8 cellular contexts compared by ENCODE assay signal in genomic region chr5:33440482-33441240, GRCh38. TPM values are rescaled to one million over a fixed set of nuclear protein-coding genes. Genes with fewer than 3 reads are reported as not detected.
DNase-seq lines count a peak whose midpoint lies in the region; FAIRE-seq and TF ChIP-seq lines count a peak whose summit lies in the region.

TSS of gene TARS1 (plus strand) at chr5:33440965. CDS start at chr5:33441087, 122 bp downstream.

- peak; percentile 98 for FAIRE-seq in G401.6 (lab: Jason Lieb, UNC)

- 0 to 1% (median 0%) methylated on average over 31 to 52 of the region's 52 CpGs for WGBS in stomach, 5 donors

- H3F3A ChIP-seq in MM.1S (ENCODE audit: insufficient read depth, low read length) (peaks cover 14% of the 10 kb centered on the region), neural cell (ENCODE audit: insufficient read depth, low read length, poor library complexity, severe bottlenecking) (no peaks in the 10 kb centered on the region)

- H4K20me1 ChIP-seq in MM.1S (ENCODE audit: insufficient read depth, low read length) (peaks cover 15% of the 10 kb centered on the region), neural cell (ENCODE audit: insufficient read depth) (no peaks in the 10 kb centered on the region)

- H3K9me3 ChIP-seq in MM.1S (replicated peaks; ENCODE audit: insufficient read depth, low read length) (no peaks in the 10 kb centered on the region), neural cell (ENCODE audit: low read length) (no peaks in the 10 kb centered on the region), stomach (no peaks in the 10 kb centered on the region)

- no peaks in the 10 kb centered on the region for H3K27me3 ChIP-seq in MM.1S (replicated peaks; ENCODE audit: insufficient read depth, low read length)
- no peaks in the 10 kb centered on the region for H3K27me3 ChIP-seq in neural cell (ENCODE audit: insufficient read depth, low read depth, low read length)
- H3K27me3 ChIP-seq in stomach = no peaks in the 10 kb centered on the region

- TF ChIP-seq POLR2A in stomach (IDR thresholded peaks at IDR 0.05) = peak in 2 of 4 donors; percentile 51 to 58

- H3K9ac ChIP-seq in MM.1S (ENCODE audit: low read length) (peak within 1 kb of the TSS; percentile 84), neural cell (ENCODE audit: low read length) (peak within 1 kb of the TSS; percentile 72)

- H2AFZ ChIP-seq in MM.1S (ENCODE audit: low read length) = peak within 1 kb of the TSS; percentile 78
- H2AFZ ChIP-seq in neural cell (ENCODE audit: low read depth, low read length) = peak within 1 kb of the TSS; percentile 79

- H3K4me3 ChIP-seq in MM.1S (ENCODE audit: low read length) (peak within 1 kb of the TSS; percentile 85), fibroblast of villous mesenchyme (ENCODE audit: low read depth, low read length) (peak within 1 kb of the TSS; percentile 85), neural cell (ENCODE audit: low read length) (peak within 1 kb of the TSS; percentile 82), stomach (peak within 1 kb of the TSS; percentile 73 to 86 (median 78))

- H3K27ac ChIP-seq in MM.1S (ENCODE audit: low read length) = peak within 1 kb of the TSS; percentile 82; the same call in 1 of the 2 replicates
- peak within 1 kb of the TSS; percentile 73 for H3K27ac ChIP-seq in neural cell (ENCODE audit: low read length)
- H3K27ac ChIP-seq in stomach = peak within 1 kb of the TSS; percentile 82 to 96 (median 95)

- TF ChIP-seq EP300 in neural cell (conservative IDR thresholded peaks at IDR 0.05; ENCODE audit: poor library complexity, severe bottlenecking) = peak; percentile 10
- TF ChIP-seq EP300 in stomach (IDR thresholded peaks at IDR 0.05) = peak; percentile 13

- TF ChIP-seq CTCF in MM.1S (IDR thresholded peaks at IDR 0.05; ENCODE audit: low read length) (no peak), fibroblast of villous mesenchyme (IDR thresholded peaks at IDR 0.05; ENCODE audit: insufficient read depth, low read depth, low read length) (no peak), neural cell (IDR thresholded peaks at IDR 0.05; ENCODE audit: poor library complexity, severe bottlenecking) (no peak), stomach (IDR thresholded peaks at IDR 0.05) (no peak)

- intact Hi-C loops in stomach (cut with DNase I; ENCODE audit: low total_unique reads) = no loop called here

- H3K36me3 ChIP-seq in MM.1S (replicated peaks; ENCODE audit: insufficient read depth, low read length) (peaks cover 1% of the 10 kb centered on the region; the same call in 1 of the 2 replicates), neural cell (ENCODE audit: insufficient read depth, low read length) (peaks cover 6% of the 10 kb centered on the region), stomach (peaks cover under 1 to 11% (median 7%) of the 10 kb centered on the region in 4 donors)

- H3K4me2 ChIP-seq in MM.1S (ENCODE audit: low read depth, low read length) (peak within 1 kb of the TSS; percentile 71), neural cell (ENCODE audit: low read length) (peak within 1 kb of the TSS; percentile 97)

- DNase-seq in HCEC 1CT (peak; percentile 100), MM.1S (peak; percentile 99), SHP77 treated with DMSO at 0.1 percent for 48 hours (lab: John Stamatoyannopoulos, UW) (peak; percentile 100), fibroblast of villous mesenchyme (ENCODE audit: low read depth) (peak; percentile 100), stomach (peak; percentile 96)
- peak; percentile 98 for DNase-seq in activated effector memory CD4-positive, alpha-beta T cell treated with anti-CD3 and anti-CD28 coated beads, Interleukin-2, amount 50 U/mL, for 16 hours

- peaks cover 22% of the 10 kb centered on the region for H3K4me1 ChIP-seq in MM.1S (ENCODE audit: low read length)
- H3K4me1 ChIP-seq in stomach = peaks cover 27 to 62% (median 46%) of the 10 kb centered on the region in 4 donors

- TF ChIP-seq RAD21 in neural cell (conservative IDR thresholded peaks at IDR 0.05) = no peak

- H3K79me2 ChIP-seq in MM.1S (ENCODE audit: low read length) (peaks cover 65% of the 10 kb centered on the region), neural cell (replicated peaks; ENCODE audit: insufficient read depth, low read length) (peaks cover 29% of the 10 kb centered on the region)

- H3K9me2 ChIP-seq in MM.1S (replicated peaks; ENCODE audit: insufficient read depth, low read length) (no peaks in the 10 kb centered on the region), neural cell (ENCODE audit: insufficient read depth, low read length) (no peaks in the 10 kb centered on the region)

TF ChIP-seq in neural cell, 6 proteins besides CTCF, POLR2A, EP300 and RAD21:
- TF ChIP-seq TAF1 (IDR thresholded peaks at IDR 0.05; ENCODE audit: low read depth) (peak; percentile 24), POLR2AphosphoS5 (IDR thresholded peaks at IDR 0.05) (peak; percentile 62), EZH2 (IDR thresholded peaks at IDR 0.05; ENCODE audit: borderline replicate concordance, insufficient read depth, low read length, poor library complexity, severe bottlenecking) (no peak), REST (IDR thresholded peaks at IDR 0.05; ENCODE audit: borderline replicate concordance) (peak; percentile 61), SMC3 (conservative IDR thresholded peaks at IDR 0.05; ENCODE audit: poor library complexity) (no peak), MXI1 (conservative IDR thresholded peaks at IDR 0.05; ENCODE audit: poor library complexity, severe bottlenecking) (peak; percentile 91)
TF ChIP-seq in neural cell: peak in this region for 4.

RNA-seq across cellular contexts. Expression of gene TARS1, which starts in this region (rescaled TPM):
- total RNA-seq in fibroblast of villous mesenchyme (288 and 293 TPM in 2 replicates), stomach (100 to 1,000 TPM in 3 of 5 donors, 10 to 100 TPM in 2; 25.5 to 158 (median 112) TPM)
- polyA plus RNA-seq in neural cell (88.7 and 91.8 TPM in 2 replicates), stomach (10 to 100 TPM; 67.9 to 96.4 (median 68.6) TPM)
- 113 and 122 TPM in 2 replicates for polyA minus RNA-seq in neural cell

Comparison
In these comparisons a context has a peak if more than half of its experiments do, and no peak if none do; other contexts are left out.
1. Peak in every context shown above with its lines: DNase-seq, H3K4me3 ChIP-seq and H3K27ac ChIP-seq.